ENCODE assay signal across 22 cellular contexts in the genomic region with DNA sequence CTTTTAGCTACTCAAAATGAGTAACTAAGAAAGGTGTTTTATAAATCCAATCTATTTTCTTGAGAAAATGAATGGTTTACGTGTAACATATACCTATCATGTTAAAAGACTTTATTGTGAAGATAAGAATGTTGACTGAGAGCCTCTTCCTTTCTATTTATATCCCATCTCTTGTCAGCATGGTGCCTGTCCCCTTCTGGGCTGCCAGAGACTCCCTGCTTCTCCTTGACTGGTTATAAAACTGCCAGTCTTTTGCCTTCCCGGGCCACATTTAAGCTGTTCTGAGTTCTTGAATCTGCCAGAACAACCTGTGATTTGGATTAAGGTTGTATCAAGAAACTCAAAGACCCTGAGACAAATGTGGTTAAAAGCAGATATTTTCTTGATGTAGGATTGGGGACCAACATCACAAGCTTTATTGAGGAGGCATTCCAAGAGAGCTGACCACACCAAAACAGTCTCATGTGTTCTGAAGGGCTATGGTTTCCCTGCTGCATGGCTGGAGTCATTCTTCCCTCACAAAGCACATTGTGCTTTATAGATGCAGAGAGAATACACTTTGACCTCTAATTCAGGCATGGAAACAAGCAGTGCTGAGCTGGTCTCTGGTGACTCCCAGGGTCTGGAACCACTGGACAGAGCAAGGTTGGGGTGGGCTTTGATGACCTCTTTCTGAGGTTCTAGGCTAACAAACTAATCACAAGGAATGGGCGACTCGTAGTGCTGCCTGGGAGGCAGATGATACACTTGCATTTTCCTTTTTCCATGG.
DNase-seq lines count a peak whose midpoint lies in the region; ATAC-seq and TF ChIP-seq lines count a peak whose summit lies in the region.
"Had no signal": no experiment of that assay in that cellular context is flagged by ENCODE, and none has a peak within 500 bp of the region (broad histone marks: within the 10 kb centered on the region; RNA-seq: fewer than 3 reads in every experiment).

No MANE protein-coding gene starts in this region.

- H3K4me2 ChIP-seq in PC-3 (ENCODE audit: low read length) (no peak overlapping the region), fibroblast of lung (ENCODE audit: extremely low read depth, insufficient read depth, low read length) (no peak overlapping the region), neural progenitor cell (no peak overlapping the region)

- peak overlapping the region; percentile 92 for H3K27ac ChIP-seq in ACC112 (ENCODE audit: low read depth, low read length)
- peak overlapping the region; percentile 99 for H3K27ac ChIP-seq in PC-3 (ENCODE audit: low read length)
- peak overlapping the region; percentile 76 for H3K27ac ChIP-seq in fibroblast of lung (ENCODE audit: insufficient read depth, low read length)
- no peak overlapping the region for H3K27ac ChIP-seq in neural progenitor cell
- H3K27ac ChIP-seq: adrenal gland had no signal

- H3K9me3 ChIP-seq in PC-3 (ENCODE audit: low read length) (no peaks in the 10 kb centered on the region), fibroblast of lung (ENCODE audit: control insufficient read depth, insufficient read depth, low read depth, low read length) (no peaks in the 10 kb centered on the region), neural progenitor cell (ENCODE audit: low read depth) (no peaks in the 10 kb centered on the region)
- H3K9me3 ChIP-seq: adrenal gland, MG63 had no signal

- no peaks in the 10 kb centered on the region for H3K79me2 ChIP-seq in ACC112 (ENCODE audit: control insufficient read depth, insufficient read depth, low read length, unreplicated experiment)
- no peaks in the 10 kb centered on the region for H3K79me2 ChIP-seq in PC-3 (ENCODE audit: low read length)
- H3K79me2 ChIP-seq in fibroblast of lung (ENCODE audit: control insufficient read depth, insufficient read depth, low read length): no peaks in the 10 kb centered on the region
- no peaks in the 10 kb centered on the region for H3K79me2 ChIP-seq in neural progenitor cell (ENCODE audit: low read depth)

- H3K9me2 ChIP-seq in PC-3 (replicated peaks; ENCODE audit: low read length): no peaks in the 10 kb centered on the region

- in situ Hi-C loops in ACHN (cut with HindIII; ENCODE audit: low pct_ligation_motif_present, low pct_unique_long_range_greater_than_20kb, low sequenced_read_pairs): no loop called here

- no peak for ATAC-seq in PC-3
- ATAC-seq: activated T-helper 17 cell treated with anti-CD3 and anti-CD28 coated beads, Interleukin-2, amount 50 U/mL, for 72 hours; HepG2; left ventricle myocardium superior; stimulated activated naive CD8-positive, alpha-beta T cell treated with anti-CD3 and anti-CD28 coated beads, Interleukin-15, amount 100 ng/mL, for 72 hours had no signal

- H3K27me3 ChIP-seq in ACC112 (ENCODE audit: insufficient read depth, low read length) (no peaks in the 10 kb centered on the region), PC-3 (ENCODE audit: low read length) (no peaks in the 10 kb centered on the region), fibroblast of lung (ENCODE audit: control insufficient read depth, insufficient read depth, low read length) (no peaks in the 10 kb centered on the region), neural progenitor cell (no peaks in the 10 kb centered on the region)
- H3K27me3 ChIP-seq: MG63 had no signal

- H3K9ac ChIP-seq in PC-3 (ENCODE audit: low read length) (peak overlapping the region; percentile 81), fibroblast of lung (ENCODE audit: insufficient read depth, low read length) (no peak overlapping the region), neural progenitor cell (no peak overlapping the region)

- H2AFZ ChIP-seq in ACC112 (ENCODE audit: low read length, unreplicated experiment): no peak overlapping the region
- H2AFZ ChIP-seq in PC-3 (ENCODE audit: low read length): no peak overlapping the region
- H2AFZ ChIP-seq in fibroblast of lung (ENCODE audit: low read length): no peak overlapping the region
- H2AFZ ChIP-seq in neural progenitor cell (replicated peaks): peak overlapping the region; percentile 39

- H3K4me3 ChIP-seq in ACC112 (ENCODE audit: low read depth, low read length): no peak overlapping the region
- H3K4me3 ChIP-seq in PC-3 (ENCODE audit: low read length): no peak overlapping the region
- no peak overlapping the region for H3K4me3 ChIP-seq in fibroblast of lung (replicated peaks in 1 of 4; ENCODE audit: control extremely low read depth in 1 of 4, insufficient read depth in 1 of 4, low read depth in 3 of 4, low read length in 4 of 4)
- no peak overlapping the region for H3K4me3 ChIP-seq in neural progenitor cell
- H3K4me3 ChIP-seq: adrenal gland, MG63 had no signal

- TF ChIP-seq CTCF in PC-3 (conservative IDR thresholded peaks at IDR 0.05; ENCODE audit: low read depth, low read length) (no peak), fibroblast of lung (conservative IDR thresholded peaks at IDR 0.05 in 1 of 2, IDR thresholded peaks at IDR 0.05 in 1 of 2; ENCODE audit: low read depth in 1 of 2, low read length in 2 of 2) (no peak), neural progenitor cell (IDR thresholded peaks at IDR 0.05) (no peak)

- DNase-seq in PC-3: no peak
- peak in 1 of 2 donors; percentile 36 for DNase-seq in fibroblast of lung (ENCODE audit: low read depth in 2 of 2)
- no peak for DNase-seq in neural progenitor cell (ENCODE audit: low spot score)
- DNase-seq in ACHN: no peak
- no peak for DNase-seq in NCI-H187 treated with DMSO at 0.1 percent for 48 hours (lab: John Stamatoyannopoulos, UW)
- no peak for DNase-seq in activated CD4-positive, alpha-beta memory T cell treated with anti-CD3 and anti-CD28 coated beads for 36 hours
- DNase-seq in hypothalamus (lab: John Stamatoyannopoulos, UW): no peak
- DNase-seq: activated CD4-positive, CD25-positive, alpha-beta regulatory T cell; adrenal gland; CD4-positive, alpha-beta memory T cell; endodermal cell; foreskin melanocyte; left ventricle myocardium superior; naive B cell; NCI-H446 treated with DMSO at 0.1 percent for 48 hours; SHP77; stimulated activated naive CD8-positive, alpha-beta T cell treated with anti-CD3 and anti-CD28 coated beads, Interleukin-15, amount 100 ng/mL, for 72 hours; T-helper 2 cell had no signal

- intact Hi-C loops in PC-3 (cut with micrococcal nuclease): no loop called here
- intact Hi-C loops in activated CD4-positive, alpha-beta memory T cell treated with anti-CD3 and anti-CD28 coated beads for 36 hours (cut with micrococcal nuclease): no loop called here

- no peaks in the 10 kb centered on the region for H3K36me3 ChIP-seq in ACC112 (ENCODE audit: insufficient read depth, low read length)
- H3K36me3 ChIP-seq in PC-3 (ENCODE audit: low read depth, low read length): no peaks in the 10 kb centered on the region
- no peaks in the 10 kb centered on the region for H3K36me3 ChIP-seq in fibroblast of lung (ENCODE audit: control insufficient read depth, insufficient read depth, low read length)
- no peaks in the 10 kb centered on the region for H3K36me3 ChIP-seq in neural progenitor cell
- H3K36me3 ChIP-seq: adrenal gland, MG63 had no signal

- CTCF ChIA-PET in PC-3 (lab: Charles Lee): no interaction called here
- CTCF ChIA-PET in activated CD4-positive, alpha-beta memory T cell treated with anti-CD3 and anti-CD28 coated beads for 36 hours (lab: Charles Lee): no interaction called here

- H3K27me3 Mint-ChIP-seq in neural progenitor cell (ENCODE audit: insufficient read depth, low read depth): peaks cover 5% of the 10 kb centered on the region
- H3K27me3 Mint-ChIP-seq in activated CD4-positive, alpha-beta memory T cell treated with anti-CD3 and anti-CD28 coated beads for 36 hours: peaks cover 12% of the 10 kb centered on the region
- H3K27me3 Mint-ChIP-seq: CD4-positive, alpha-beta memory T cell had no signal

- H4K20me1 ChIP-seq in PC-3 (ENCODE audit: low read length) (no peaks in the 10 kb centered on the region), fibroblast of lung (ENCODE audit: control insufficient read depth, extremely low read depth, insufficient read depth, low read length) (no peaks in the 10 kb centered on the region), neural progenitor cell (ENCODE audit: low read depth) (no peaks in the 10 kb centered on the region)

- no peak overlapping the region for H3K4me3 Mint-ChIP-seq in neural progenitor cell
- H3K4me3 Mint-ChIP-seq in activated CD4-positive, alpha-beta memory T cell treated with anti-CD3 and anti-CD28 coated beads for 36 hours: no peak overlapping the region
- H3K4me3 Mint-ChIP-seq: activated T-helper 17 cell treated with anti-CD3 and anti-CD28 coated beads, Interleukin-2, amount 50 U/mL, for 72 hours; CD4-positive, alpha-beta memory T cell; endodermal cell; stimulated activated naive CD8-positive, alpha-beta T cell treated with anti-CD3 and anti-CD28 coated beads, Interleukin-15, amount 100 ng/mL, for 72 hours had no signal

- H3K27ac Mint-ChIP-seq in neural progenitor cell: no peak overlapping the region
- no peak overlapping the region for H3K27ac Mint-ChIP-seq in activated CD4-positive, alpha-beta memory T cell treated with anti-CD3 and anti-CD28 coated beads for 36 hours
- H3K27ac Mint-ChIP-seq: activated T-helper 17 cell treated with anti-CD3 and anti-CD28 coated beads, Interleukin-2, amount 50 U/mL, for 72 hours; CD4-positive, alpha-beta memory T cell; endodermal cell; naive B cell; stimulated activated naive CD8-positive, alpha-beta T cell treated with anti-CD3 and anti-CD28 coated beads, Interleukin-15, amount 100 ng/mL, for 72 hours had no signal

- no peaks in the 10 kb centered on the region for H3K36me3 Mint-ChIP-seq in neural progenitor cell
- H3K36me3 Mint-ChIP-seq in activated CD4-positive, alpha-beta memory T cell treated with anti-CD3 and anti-CD28 coated beads for 36 hours: no peaks in the 10 kb centered on the region
- H3K36me3 Mint-ChIP-seq: CD4-positive, alpha-beta memory T cell; naive B cell had no signal

- POLR2A ChIA-PET in PC-3 (lab: Charles Lee; ENCODE audit: unreplicated experiment): no interaction called here
- POLR2A ChIA-PET in activated CD4-positive, alpha-beta memory T cell treated with anti-CD3 and anti-CD28 coated beads for 36 hours (lab: Charles Lee): interaction anchor here (1.0 to 1.3 kb wide), 2 partner anchors 8 to 38 kb away, joined by 3 read pairs; no protein-coding TSS in a partner anchor

- no peaks in the 10 kb centered on the region for H3K4me1 Mint-ChIP-seq in neural progenitor cell
- peaks cover 6% of the 10 kb centered on the region for H3K4me1 Mint-ChIP-seq in activated CD4-positive, alpha-beta memory T cell treated with anti-CD3 and anti-CD28 coated beads for 36 hours (ENCODE audit: low read depth)
- H3K4me1 Mint-ChIP-seq: activated T-helper 17 cell treated with anti-CD3 and anti-CD28 coated beads, Interleukin-2, amount 50 U/mL, for 72 hours; CD4-positive, alpha-beta memory T cell had no signal

- H3K4me1 ChIP-seq in ACC112 (ENCODE audit: control insufficient read depth, insufficient read depth, low read length, unreplicated experiment) (peaks cover 23% of the 10 kb centered on the region), PC-3 (ENCODE audit: insufficient read depth, low read length) (peaks cover 24% of the 10 kb centered on the region), fibroblast of lung (ENCODE audit: control insufficient read depth, extremely low read depth, insufficient read depth, low read length) (peaks cover 20% of the 10 kb centered on the region), neural progenitor cell (no peaks in the 10 kb centered on the region)

- no TSS peak for BruUV-seq in PC-3 (replicated peaks; lab: Mats Ljungman, UMichigan)

- H3K9me3 Mint-ChIP-seq in neural progenitor cell: no peaks in the 10 kb centered on the region
- H3K9me3 Mint-ChIP-seq in activated CD4-positive, alpha-beta memory T cell treated with anti-CD3 and anti-CD28 coated beads for 36 hours: peaks cover 4% of the 10 kb centered on the region
- H3K9me3 Mint-ChIP-seq: activated T-helper 17 cell treated with anti-CD3 and anti-CD28 coated beads, Interleukin-2, amount 50 U/mL, for 72 hours; endodermal cell; stimulated activated naive CD8-positive, alpha-beta T cell treated with anti-CD3 and anti-CD28 coated beads, Interleukin-15, amount 100 ng/mL, for 72 hours had no signal

- H3F3A ChIP-seq in PC-3 (ENCODE audit: low read length, unreplicated experiment) (no peaks in the 10 kb centered on the region), neural progenitor cell (ENCODE audit: low read depth) (no peaks in the 10 kb centered on the region)
